ENCODE assay signal across 10 cellular contexts in the genomic region with DNA sequence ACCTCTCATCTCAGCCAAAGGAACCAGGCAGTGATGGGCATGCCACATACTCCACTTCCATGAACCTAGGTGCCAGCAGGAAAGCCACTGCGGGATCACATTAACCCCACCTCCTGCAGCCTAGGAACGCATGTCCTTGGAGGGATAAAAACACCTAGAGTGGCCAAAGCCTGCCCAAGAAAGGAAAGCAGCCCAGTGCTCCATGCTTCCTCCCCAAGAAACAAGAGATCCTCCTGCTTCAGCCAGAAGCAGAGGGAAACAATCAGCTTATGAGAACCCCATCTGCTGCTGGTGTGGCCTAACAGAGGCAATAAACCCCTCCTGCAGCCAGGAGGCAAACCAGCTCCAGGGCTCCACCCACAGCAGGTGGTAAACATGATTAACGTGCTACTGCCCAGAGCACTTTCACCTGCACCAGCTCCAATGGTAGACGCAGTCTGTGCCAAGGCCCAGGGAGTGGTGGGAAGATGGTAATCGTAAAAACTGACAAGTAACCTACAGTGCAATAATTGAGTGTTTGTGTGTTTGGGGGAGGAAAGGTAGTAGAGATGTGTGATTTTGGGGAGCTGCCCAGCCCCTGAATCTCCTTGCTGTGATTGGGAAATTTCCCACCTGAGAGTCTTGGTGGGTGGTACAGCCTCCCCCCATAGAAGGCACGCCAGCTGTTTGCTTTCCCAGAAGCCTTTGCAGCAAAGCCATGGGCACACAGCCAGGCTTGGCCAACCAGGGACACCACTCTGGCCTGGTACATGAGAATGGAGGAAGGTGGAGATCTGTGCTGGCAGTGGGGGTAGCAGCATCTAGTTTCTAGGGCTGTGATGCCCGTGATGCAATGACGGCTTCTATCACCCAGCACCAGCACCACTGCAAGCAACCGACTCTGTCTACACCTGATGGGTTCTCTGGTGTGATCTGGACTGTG. TPM values are rescaled to one million over a fixed set of nuclear protein-coding genes. Genes with fewer than 3 reads are reported as not detected.
DNase-seq lines count a peak whose midpoint lies in the region; ATAC-seq, FAIRE-seq and TF ChIP-seq lines count a peak whose summit lies in the region.
"Had no signal": no experiment of that assay in that cellular context is flagged by ENCODE, and none has a peak within 500 bp of the region (broad histone marks: within the 10 kb centered on the region; RNA-seq: fewer than 3 reads in every experiment).

No MANE protein-coding gene starts in this region.

- peaks cover 4% of the 10 kb centered on the region for H3K9me3 Mint-ChIP-seq in endodermal cell

- POLR2A ChIA-PET in HepG2 (lab: Yijun Ruan, JAX): no interaction called here

- TF ChIP-seq RAD21 in HepG2 (CRISPR knock-in tag; IDR thresholded peaks at IDR 0.05): no peak

- peak; percentile 32; the same call in 1 of the 2 replicates for TF ChIP-seq CTCF in HepG2 (CRISPR knock-in tag; IDR thresholded peaks at IDR 0.05)
- TF ChIP-seq CTCF in right lobe of liver (IDR thresholded peaks at IDR 0.05): no peak
- peak; percentile 58 for TF ChIP-seq CTCF in endodermal cell (conservative IDR thresholded peaks at IDR 0.05)

- in situ Hi-C loops in HepG2 (cut with HindIII; ENCODE audit: extremely low pct_ligation_motif_present, low pct_unique_long_range_greater_than_20kb): no loop called here

- TF ChIP-seq POLR2A in HepG2 (IDR thresholded peaks at IDR 0.05; ENCODE audit: insufficient read depth in 1 of 2, low read depth in 2 of 2, low read length in 2 of 2) (no peak), right lobe of liver (IDR thresholded peaks at IDR 0.05) (no peak)

- no peak overlapping the region for H3K4me2 ChIP-seq in HepG2 (ENCODE audit: low read depth, low read length)

- no peak overlapping the region for H3K27ac Mint-ChIP-seq in endodermal cell
- H3K27ac Mint-ChIP-seq in T-helper 17 cell: no peak overlapping the region

- H3K9ac ChIP-seq in HepG2 (ENCODE audit: insufficient read depth, low read depth, low read length): no peak overlapping the region
- no peak overlapping the region for H3K9ac ChIP-seq in endodermal cell (ENCODE audit: extremely low read depth, low read length, poor library complexity, severe bottlenecking)

- no TSS peak for BruUV-seq in HepG2 (replicated peaks; lab: Mats Ljungman, UMichigan)

- CTCF ChIA-PET in HepG2 (lab: Yijun Ruan, JAX; ENCODE audit: low intra/inter-chr PET ratio, low total read pairs): no interaction called here

- H3K27ac ChIP-seq in HepG2 (ENCODE audit: extremely low read length, insufficient read depth, low read length): no peak overlapping the region
- no peak overlapping the region for H3K27ac ChIP-seq in right lobe of liver
- H3K27ac ChIP-seq in endodermal cell (ENCODE audit: low read depth, low read length): no peak overlapping the region
- H3K27ac ChIP-seq: sigmoid colon had no signal

- H3K4me3 ChIP-seq in HepG2 (replicated peaks in 1 of 3; ENCODE audit: insufficient read depth in 1 of 3, low read depth in 2 of 3, low read length in 3 of 3) (no peak overlapping the region), right lobe of liver (no peak overlapping the region), endodermal cell (ENCODE audit: low read length) (no peak overlapping the region)
- H3K4me3 ChIP-seq: sigmoid colon had no signal

- no peak overlapping the region for H3K4me3 Mint-ChIP-seq in endodermal cell
- no peak overlapping the region for H3K4me3 Mint-ChIP-seq in T-helper 17 cell

- H3K79me2 ChIP-seq in HepG2 (ENCODE audit: insufficient read depth, low read length): no peaks in the 10 kb centered on the region

- H3K27me3 ChIP-seq in HepG2 (ENCODE audit: control insufficient read depth in 1 of 2, insufficient read depth in 2 of 2, low read length in 2 of 2) (no peaks in the 10 kb centered on the region), right lobe of liver (no peaks in the 10 kb centered on the region), endodermal cell (ENCODE audit: control insufficient read depth, insufficient read depth, low read length, poor library complexity, severe bottlenecking) (no peaks in the 10 kb centered on the region)
- H3K27me3 ChIP-seq: sigmoid colon had no signal

- H3K36me3 ChIP-seq in HepG2 (replicated peaks in 1 of 2; ENCODE audit: control insufficient read depth in 1 of 2, insufficient read depth in 2 of 2, low read length in 2 of 2) (no peaks in the 10 kb centered on the region), right lobe of liver (no peaks in the 10 kb centered on the region), endodermal cell (ENCODE audit: control insufficient read depth, insufficient read depth, low read length) (no peaks in the 10 kb centered on the region)
- H3K36me3 ChIP-seq: sigmoid colon had no signal

- no peak overlapping the region for H2AFZ ChIP-seq in HepG2 (ENCODE audit: low read length)

- intact Hi-C loops in HepG2 (cut with micrococcal nuclease; ENCODE audit: unreplicated experiment): no loop called here
- intact Hi-C loops in right lobe of liver (cut with DNase I): no loop called here

- TF ChIP-seq EP300 in HepG2 (IDR thresholded peaks at IDR 0.05; ENCODE audit: low read depth in 2 of 2, low read length in 2 of 2): no peak
- TF ChIP-seq EP300 in HepG2 (CRISPR knock-in tag; IDR thresholded peaks at IDR 0.05; ENCODE audit: borderline replicate concordance): no peak

- no peaks in the 10 kb centered on the region for H3K9me3 ChIP-seq in HepG2 (ENCODE audit: low read length)
- no peaks in the 10 kb centered on the region for H3K9me3 ChIP-seq in right lobe of liver
- no peaks in the 10 kb centered on the region for H3K9me3 ChIP-seq in endodermal cell (ENCODE audit: control insufficient read depth, low read length)
- no peaks in the 10 kb centered on the region for H3K9me3 ChIP-seq in T-helper 17 cell (ENCODE audit: control insufficient read depth, low read length, poor library complexity, severe bottlenecking)
- H3K9me3 ChIP-seq: sigmoid colon had no signal

- H3K27me3 Mint-ChIP-seq in endodermal cell (ENCODE audit: insufficient read depth) (no peaks in the 10 kb centered on the region), T-helper 17 cell (peaks cover 7% of the 10 kb centered on the region)

- peaks cover 7% of the 10 kb centered on the region for H3K4me1 ChIP-seq in HepG2 (ENCODE audit: insufficient read depth, low read length)
- peaks cover 0 to 20% (median 3%) of the 10 kb centered on the region in 4 donors for H3K4me1 ChIP-seq in right lobe of liver
- peaks cover 3% of the 10 kb centered on the region for H3K4me1 ChIP-seq in endodermal cell (ENCODE audit: control insufficient read depth, insufficient read depth, low read length)

- H3K36me3 Mint-ChIP-seq in endodermal cell (ENCODE audit: low read depth): no peaks in the 10 kb centered on the region
- peaks cover 4% of the 10 kb centered on the region for H3K36me3 Mint-ChIP-seq in T-helper 17 cell (ENCODE audit: low read depth)

- H4K20me1 ChIP-seq in HepG2 (ENCODE audit: insufficient read depth, low read length): no peaks in the 10 kb centered on the region

- H3K4me1 Mint-ChIP-seq in endodermal cell (peaks cover 15% of the 10 kb centered on the region), T-helper 17 cell (peaks cover 8% of the 10 kb centered on the region)

- DNase-seq in HepG2 (ENCODE audit: low spot score) (no peak), right lobe of liver (no peak), NCI-H510A (lab: John Stamatoyannopoulos, UW) (peak; percentile 69), endodermal cell (peak; percentile 69), ureter (ENCODE audit: low spot score) (peak; percentile 59), T-helper 17 cell (no peak)
- DNase-seq: sigmoid colon, trophoblast cell had no signal

- FAIRE-seq in HepG2 (lab: Jason Lieb, UNC): no peak

- 79% methylated on average over 9 of the region's 9 CpGs for WGBS in HepG2 (ENCODE audit: low lambda C conversion rate)
- 62% methylated on average over 3 of the region's 9 CpGs for WGBS in right lobe of liver (ENCODE audit: insufficient coverage, low coverage, low lambda C conversion rate, missing lambda C conversion rate)
- 59 to 76% methylated on average over 4 to 9 of the region's 9 CpGs for WGBS in endodermal cell (ENCODE audit: insufficient coverage in 1 of 2, insufficient read length in 1 of 2), 2 experiments

- peak; percentile 47 for ATAC-seq in HepG2
- ATAC-seq in right lobe of liver: no peak
- no peak for ATAC-seq in HG03280 (IDR thresholded peaks at IDR 0.05; ENCODE audit: unreplicated experiment)
- ATAC-seq in GM21528 (IDR thresholded peaks at IDR 0.05; ENCODE audit: low FRiP score, unreplicated experiment): no peak
- no peak for ATAC-seq in T-helper 17 cell

TF ChIP-seq in HepG2, 621 proteins besides CTCF, POLR2A, EP300 and RAD21 (continues in another document):
- TF ChIP-seq IKZF4 (CRISPR knock-in tag; IDR thresholded peaks at IDR 0.05; ENCODE audit: borderline replicate concordance, low read depth, not compliant biosample characterization) (no peak), ZNF263 (CRISPR knock-in tag; IDR thresholded peaks at IDR 0.05) (peak; percentile 44; the same call in 1 of the 2 replicates)

RNA-seq across cellular contexts. Expression of a gene that starts 50.6 kb away (rescaled TPM):
- total RNA-seq in HepG2 (2016; rRNA removed; fragmentation: Illumina TruSeq; extraction: Trizol) (23.3 and 28.5 TPM in 2 replicates), right lobe of liver (10 to 100 TPM in 2 of 6 experiments, 1 to 10 TPM in 4; 7.8 to 16.0 (median 9.7) TPM), endodermal cell (10 to 100 TPM; 37.7 to 59.0 TPM), ureter (15.6 TPM), T-helper 17 cell (10 to 100 TPM in 1 of 2 donors, 1 to 10 TPM in 1; 9.1 to 12.4 TPM)
- total RNA-seq in HepG2 (2016; cell fraction: cytosol; rRNA removed; fragmentation: Illumina TruSeq; extraction: Trizol; ENCODE audit: low read depth): 12.0 and 14.1 TPM in 2 replicates
- 25.7 and 25.9 TPM in 2 replicates for total RNA-seq in HepG2 (2016; cell fraction: insoluble cytoplasmic fraction; rRNA removed; fragmentation: Illumina TruSeq; extraction: Trizol)
- total RNA-seq in HepG2 (2016; cell fraction: membrane; rRNA removed; fragmentation: Illumina TruSeq; extraction: Trizol): 18.1 and 20.7 TPM in 2 replicates
- 38.3 and 38.4 TPM in 2 replicates for total RNA-seq in HepG2 (2016; cell fraction: nucleus; rRNA removed; fragmentation: Illumina TruSeq; extraction: Trizol)
- 24.3 and 30.8 TPM in 2 replicates for polyA plus RNA-seq in HepG2 (2011; rRNA removed)
- 14.7 and 17.2 TPM in 2 replicates for polyA plus RNA-seq in HepG2 (2011; cell fraction: cytosol; rRNA removed)
- polyA plus RNA-seq in HepG2 (2011; cell fraction: nucleus; rRNA removed): 14.9 and 19.7 TPM in 2 replicates
- polyA plus RNA-seq in HepG2 (2012): 18.4 and 21.3 TPM in 2 replicates
- 10.6 and 14.9 TPM in 2 replicates for polyA plus RNA-seq in HepG2 (2016; cell fraction: cytosol; fragmentation: Illumina TruSeq; extraction: Trizol; ENCODE audit: low read depth)
- polyA plus RNA-seq in HepG2 (2016; cell fraction: insoluble cytoplasmic fraction; fragmentation: Illumina TruSeq; extraction: Trizol; ENCODE audit: low read depth): 37.2 and 41.0 TPM in 2 replicates
- 14.6 and 19.3 TPM in 2 replicates for polyA plus RNA-seq in HepG2 (2016; cell fraction: membrane; fragmentation: Illumina TruSeq; extraction: Trizol; ENCODE audit: low read depth)
- polyA plus RNA-seq in HepG2 (2016; cell fraction: nucleus; fragmentation: Illumina TruSeq; extraction: Trizol; ENCODE audit: insufficient read depth, low read depth): 27.9 and 28.4 TPM in 2 replicates
- 32.1 and 53.3 TPM in 2 replicates for polyA minus RNA-seq in HepG2 (2011; rRNA and poly(A)+ RNA removed; ENCODE audit: low replicate concordance)
- polyA minus RNA-seq in HepG2 (2011; cell fraction: cytosol; rRNA and poly(A)+ RNA removed): 8.5 and 11.2 TPM in 2 replicates
- polyA minus RNA-seq in HepG2 (2011; cell fraction: nucleus; rRNA and poly(A)+ RNA removed): 56.8 and 61.8 TPM in 2 replicates
- polyA plus RNA-seq in endodermal cell (2013, experiment 1 of 2): 46.2 TPM
- 46.3 TPM for polyA plus RNA-seq in endodermal cell (2013, experiment 2 of 2)

Comparison
In these comparisons a context has a peak if more than half of its experiments do, and no peak if none do; other contexts are left out.
1. CTCF ChIP-seq: peak in HepG2 (single experiment) and endodermal cell (single experiment); none in right lobe of liver (0 of 4).
2. DNase-seq: peak in NCI-H510A (single experiment), endodermal cell (single experiment) and ureter (single experiment); none in HepG2 (single experiment), right lobe of liver (0 of 3) and T-helper 17 cell (0 of 3).